23 cellular contexts compared by ENCODE assay signal in the genomic region with DNA sequence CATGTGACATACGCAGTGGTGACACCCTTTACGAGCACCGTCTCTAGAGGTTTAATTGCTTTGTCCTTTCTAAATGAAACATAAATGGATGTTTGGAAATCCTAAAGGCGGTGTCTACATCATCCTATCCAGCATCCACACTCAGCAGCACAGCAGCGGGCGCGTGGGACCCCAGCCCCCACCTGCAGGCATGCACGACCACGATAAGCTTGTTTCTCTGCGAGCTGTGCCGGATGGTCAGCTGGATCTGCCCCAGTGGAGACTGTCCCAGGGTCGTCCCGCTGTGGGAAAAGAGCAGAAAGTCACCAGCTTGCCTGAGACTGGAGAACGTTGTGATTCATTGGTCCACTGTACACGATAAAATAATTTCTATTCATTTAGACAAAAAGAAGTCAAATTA.
"Had no signal": no experiment of that assay in that cellular context is flagged by ENCODE, and none has a peak within 500 bp of the region (broad histone marks: within the 10 kb centered on the region; RNA-seq: fewer than 3 reads in every experiment).

No MANE protein-coding gene starts in this region.

- H3K27ac Mint-ChIP-seq: activated naive CD8-positive, alpha-beta T cell treated with anti-CD3 and anti-CD28 coated beads, Interleukin-2, amount 10 ng/mL, durations not matched to agents 7 days and 5 days; memory B cell had no signal

- H3K27ac ChIP-seq: ascending aorta, vagina had no signal

- H3K9me3 ChIP-seq: ascending aorta, heart left ventricle, upper lobe of left lung, vagina had no signal

- H3K27me3 Mint-ChIP-seq: activated naive CD8-positive, alpha-beta T cell treated with anti-CD3 and anti-CD28 coated beads, Interleukin-2, amount 10 ng/mL, durations not matched to agents 7 days and 5 days; effector memory CD8-positive, alpha-beta T cell; memory B cell; naive thymus-derived CD8-positive, alpha-beta T cell had no signal

- DNase-seq: activated CD4-positive, alpha-beta T cell treated with anti-CD3 and anti-CD28 coated beads, Interleukin-2, amount 50 U/mL, for 1 hour; activated CD4-positive, CD25-positive, alpha-beta regulatory T cell treated with anti-CD3 and anti-CD28 coated beads, Interleukin-2, amount 50 U/mL, for 72 hours; activated effector memory CD4-positive, alpha-beta T cell treated with Interleukin-2 at 50 U/mL for 16 hours; activated naive CD4-positive, alpha-beta T cell treated with Interleukin-2 at 50 U/mL for 16 hours; activated naive CD8-positive, alpha-beta T cell treated with anti-CD3 and anti-CD28 coated beads, Interleukin-2, amount 10 ng/mL, durations not matched to agents 7 days and 5 days; brain microvascular endothelial cell; effector memory CD8-positive, alpha-beta T cell; erythroblast; heart left ventricle; hypothalamus; naive thymus-derived CD8-positive, alpha-beta T cell; posterior cingulate gyrus; right cardiac atrium; stimulated activated CD4-positive, alpha-beta T cell treated with anti-CD3 and anti-CD28 coated beads, Interleukin-12 subunit alpha, Interleukin-12 subunit beta, amount 100 ng/mL, for 4 hours; stimulated activated CD4-positive, alpha-beta T cell treated with anti-CD3 and anti-CD28 coated beads, Interleukin-4, amount 100 ng/mL, for 1 hour; stimulated activated naive CD8-positive, alpha-beta T cell treated with anti-CD3 and anti-CD28 coated beads, Interleukin-15, Interleukin-2, amounts not matched to agents 100 U/mL and 50 U/mL, for 24 hours; T-helper 2 cell had no signal

- H3K4me3 Mint-ChIP-seq: activated naive CD8-positive, alpha-beta T cell treated with anti-CD3 and anti-CD28 coated beads, Interleukin-2, amount 10 ng/mL, durations not matched to agents 7 days and 5 days; effector memory CD8-positive, alpha-beta T cell; memory B cell; naive thymus-derived CD8-positive, alpha-beta T cell; neural crest cell had no signal

- ATAC-seq: effector memory CD8-positive, alpha-beta T cell; heart left ventricle; naive thymus-derived CD8-positive, alpha-beta T cell; right cardiac atrium; stimulated activated naive CD8-positive, alpha-beta T cell treated with anti-CD3 and anti-CD28 coated beads, Interleukin-15, Interleukin-2, amounts not matched to agents 100 U/mL and 50 U/mL, for 24 hours had no signal

- H3K4me1 Mint-ChIP-seq: memory B cell, neural crest cell had no signal

- H3K9me3 Mint-ChIP-seq: activated naive CD8-positive, alpha-beta T cell treated with anti-CD3 and anti-CD28 coated beads, Interleukin-2, amount 10 ng/mL, durations not matched to agents 7 days and 5 days; effector memory CD8-positive, alpha-beta T cell; memory B cell; naive thymus-derived CD8-positive, alpha-beta T cell; neural crest cell had no signal

- H3K27me3 ChIP-seq: ascending aorta, brain microvascular endothelial cell, heart left ventricle, upper lobe of left lung, vagina had no signal

- H3K4me1 ChIP-seq: ascending aorta, vagina had no signal

- H3K4me3 ChIP-seq: ascending aorta, coronary artery, heart left ventricle, upper lobe of left lung, vagina had no signal
